In the genomic region with DNA sequence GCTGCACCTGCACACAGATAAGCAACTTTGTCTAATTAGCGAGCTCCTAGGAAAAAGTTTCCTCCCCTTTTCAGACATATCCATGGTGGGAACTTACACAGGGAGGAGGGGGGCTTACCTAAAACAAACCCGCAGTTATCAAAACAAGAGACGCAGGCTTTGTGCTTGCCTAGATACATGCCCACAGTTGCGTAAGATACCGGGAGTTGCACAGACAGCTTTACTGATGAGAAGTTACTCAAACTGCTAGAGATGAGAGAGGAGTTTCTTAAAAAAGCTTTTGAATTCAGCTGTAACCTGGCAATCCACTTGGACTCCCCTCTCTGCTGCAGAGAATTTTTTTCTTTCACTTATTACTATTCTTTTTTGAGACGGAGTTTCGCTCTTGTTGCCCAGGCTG, we compare ENCODE assay signal across 24 cellular contexts. TPM values are rescaled to one million over a fixed set of nuclear protein-coding genes. Genes with fewer than 3 reads are reported as not detected.
DNase-seq lines count a peak whose midpoint lies in the region; ATAC-seq and TF ChIP-seq lines count a peak whose summit lies in the region.
"Had no signal": no experiment of that assay in that cellular context is flagged by ENCODE, and none has a peak within 500 bp of the region (broad histone marks: within the 10 kb centered on the region; RNA-seq: fewer than 3 reads in every experiment).

No MANE protein-coding gene starts in this region.

- no peaks in the 10 kb centered on the region for H4K20me1 ChIP-seq in smooth muscle cell (ENCODE audit: low read depth)

- H2AFZ ChIP-seq in smooth muscle cell (ENCODE audit: low read depth) = no peak overlapping the region

- no peaks in the 10 kb centered on the region for H3K4me1 Mint-ChIP-seq in osteocyte (ENCODE audit: unreplicated experiment)

- TF ChIP-seq CTCF in osteocyte (IDR thresholded peaks at IDR 0.05) = no peak
- TF ChIP-seq CTCF in smooth muscle cell (IDR thresholded peaks at IDR 0.05; ENCODE audit: borderline replicate concordance, insufficient read depth, poor library complexity, severe bottlenecking) = no peak

- H3K4me3 ChIP-seq in smooth muscle cell = no peak overlapping the region
- H3K4me3 ChIP-seq: right atrium auricular region, spleen, testis, uterus had no signal

- 84% methylated on average over 7 of the region's 7 CpGs for WGBS in smooth muscle cell (ENCODE audit: low lambda C conversion rate)

- no peak overlapping the region for H3K4me3 Mint-ChIP-seq in osteocyte (ENCODE audit: unreplicated experiment)
- H3K4me3 Mint-ChIP-seq: activated T-cell treated with anti-CD3 and anti-CD28 coated beads, Interleukin-2, amount 50 U/mL, for 4 hours; endodermal cell; naive B cell; stimulated activated naive B cell treated with anti-CD40 and anti-IgM and Interleukin-4, amounts not matched to agents 10 μg/mL and 1 μg/mL and 100 μg/mL, for 72 hours had no signal

- H3K9ac ChIP-seq in smooth muscle cell (ENCODE audit: low read depth) = no peak overlapping the region

- H3K79me2 ChIP-seq in smooth muscle cell (ENCODE audit: low read depth) = no peaks in the 10 kb centered on the region

- H3K4me2 ChIP-seq in smooth muscle cell = no peak overlapping the region

- H3F3A ChIP-seq in smooth muscle cell (ENCODE audit: low read depth) = no peaks in the 10 kb centered on the region

- H3K27me3 ChIP-seq in smooth muscle cell (ENCODE audit: low read depth) = peaks cover 12% of the 10 kb centered on the region
- H3K27me3 ChIP-seq: right atrium auricular region, testis, uterus had no signal

- peaks cover 7% of the 10 kb centered on the region for H3K4me1 ChIP-seq in smooth muscle cell (ENCODE audit: low read depth)
- H3K4me1 ChIP-seq: right atrium auricular region, spleen, uterus had no signal

- peak; percentile 12 for DNase-seq in MV-4-11 (lab: John Stamatoyannopoulos, UW)
- peak; percentile 32 for DNase-seq in SKM-1 treated with dmso at 0.1 percent for 144 hours (lab: John Stamatoyannopoulos, UW; ENCODE audit: unreplicated experiment)
- DNase-seq in erythroblast (lab: John Stamatoyannopoulos, UW) = peak; percentile 63 to 75
- peak; percentile 27 for DNase-seq in osteocyte (ENCODE audit: extremely low spot score, unreplicated experiment)
- no peak for DNase-seq in NCI-H2029 (lab: John Stamatoyannopoulos, UW)
- DNase-seq in smooth muscle cell (lab: John Stamatoyannopoulos, UW; ENCODE audit: unreplicated experiment) = no peak
- DNase-seq: activated CD4-positive, alpha-beta T cell treated with anti-CD3 and anti-CD28 coated beads for 48 hours; activated naive CD4-positive, alpha-beta T cell; activated T-cell treated with anti-CD3 and anti-CD28 coated beads, Interleukin-2, amount 50 U/mL, for 4 hours; amniotic stem cell; endodermal cell; HCEC 1CT; left colon; naive B cell; NCI-H524; spleen; stimulated activated CD4-positive, alpha-beta T cell treated with anti-CD3 and anti-CD28 coated beads, Interleukin-4, amount 100 ng/mL, for 1 hour; stimulated activated naive B cell treated with anti-CD40 and anti-IgM and Interleukin-4, amounts not matched to agents 10 μg/mL and 1 μg/mL and 100 μg/mL, for 72 hours; T-helper 2 cell; testis; uterus had no signal

- no peaks in the 10 kb centered on the region for H3K9me3 ChIP-seq in smooth muscle cell (replicated peaks; ENCODE audit: low read depth)
- H3K9me3 ChIP-seq: right atrium auricular region, spleen, testis, uterus had no signal

- ATAC-seq in GM21515 (IDR thresholded peaks at IDR 0.05; ENCODE audit: unreplicated experiment) = no peak
- ATAC-seq: activated T-cell treated with anti-CD3 and anti-CD28 coated beads, Interleukin-2, amount 50 U/mL, for 4 hours; left colon; stimulated activated naive B cell treated with anti-CD40 and anti-IgM and Interleukin-4, amounts not matched to agents 10 μg/mL and 1 μg/mL and 100 μg/mL, for 72 hours had no signal

- no peak overlapping the region for H3K27ac ChIP-seq in smooth muscle cell (ENCODE audit: low read depth)
- H3K27ac ChIP-seq: right atrium auricular region, spleen, testis, uterus had no signal

- no peak overlapping the region for H3K27ac Mint-ChIP-seq in osteocyte (ENCODE audit: unreplicated experiment)
- H3K27ac Mint-ChIP-seq: endodermal cell; naive B cell; stimulated activated naive B cell treated with anti-CD40 and anti-IgM and Interleukin-4, amounts not matched to agents 10 μg/mL and 1 μg/mL and 100 μg/mL, for 72 hours had no signal

- no peaks in the 10 kb centered on the region for H3K9me3 Mint-ChIP-seq in osteocyte (ENCODE audit: unreplicated experiment)
- H3K9me3 Mint-ChIP-seq: activated T-cell treated with anti-CD3 and anti-CD28 coated beads, Interleukin-2, amount 50 U/mL, for 4 hours; naive B cell; stimulated activated naive B cell treated with anti-CD40 and anti-IgM and Interleukin-4, amounts not matched to agents 10 μg/mL and 1 μg/mL and 100 μg/mL, for 72 hours had no signal

- H3K36me3 Mint-ChIP-seq in osteocyte (ENCODE audit: unreplicated experiment) = no peaks in the 10 kb centered on the region
- H3K36me3 Mint-ChIP-seq: naive B cell; stimulated activated naive B cell treated with anti-CD40 and anti-IgM and Interleukin-4, amounts not matched to agents 10 μg/mL and 1 μg/mL and 100 μg/mL, for 72 hours had no signal

- no peaks in the 10 kb centered on the region for H3K36me3 ChIP-seq in smooth muscle cell (ENCODE audit: low read depth)
- H3K36me3 ChIP-seq: right atrium auricular region, spleen, uterus had no signal

- H3K27me3 Mint-ChIP-seq in osteocyte (ENCODE audit: unreplicated experiment) = peaks cover 34% of the 10 kb centered on the region

- TF ChIP-seq POLR2A in erythroblast (IDR thresholded peaks at IDR 0.05; ENCODE audit: low read length) = no peak

RNA-seq across cellular contexts. Expression of a gene that starts 6.8 kb away (rescaled TPM):
- not detected in 2 replicates for total RNA-seq in osteocyte
- total RNA-seq in smooth muscle cell = not detected in 2 replicates
- not detected in 2 replicates for polyA plus RNA-seq in smooth muscle cell
- total RNA-seq: activated T-cell treated with anti-CD3 and anti-CD28 coated beads, Interleukin-2, amount 50 U/mL, for 4 hours; endodermal cell; osteoblast; right atrium auricular region; spleen had no signal
- polyA plus RNA-seq: spleen had no signal

RNA-seq across cellular contexts. Expression of a gene that starts 15.4 kb away (rescaled TPM):
- total RNA-seq in osteocyte (not detected in 2 replicates), smooth muscle cell (not detected in 2 replicates)
- polyA plus RNA-seq in smooth muscle cell = not detected in 2 replicates
- total RNA-seq: activated T-cell treated with anti-CD3 and anti-CD28 coated beads, Interleukin-2, amount 50 U/mL, for 4 hours; osteoblast; right atrium auricular region; spleen; uterus had no signal

RNA-seq across cellular contexts. Expression of a gene that starts 59.7 kb away (rescaled TPM):
- total RNA-seq in osteocyte (24.8 and 25.2 TPM in 2 replicates), smooth muscle cell (21.0 and 40.6 TPM in 2 replicates)
- 14.2 and 16.2 TPM in 2 replicates for polyA plus RNA-seq in smooth muscle cell

RNA-seq across cellular contexts. Expression of a gene that starts 60.0 kb away (rescaled TPM):
- total RNA-seq in osteocyte = not detected in 2 replicates
- total RNA-seq in smooth muscle cell = 0.31 TPM in 1 of 2 replicates, not detected in the other
- not detected in 2 replicates for polyA plus RNA-seq in smooth muscle cell
- total RNA-seq: activated T-cell treated with anti-CD3 and anti-CD28 coated beads, Interleukin-2, amount 50 U/mL, for 4 hours had no signal

Comparison
In these comparisons a context has a peak if more than half of its experiments do, and no peak if none do; other contexts are left out.
1. DNase-seq: peak in MV-4-11 (single experiment), SKM-1 treated with dmso at 0.1 percent for 144 hours (single experiment), erythroblast (2 of 2) and osteocyte (single experiment); none in NCI-H2029 (single experiment) and smooth muscle cell (single experiment).